In the genomic region with DNA sequence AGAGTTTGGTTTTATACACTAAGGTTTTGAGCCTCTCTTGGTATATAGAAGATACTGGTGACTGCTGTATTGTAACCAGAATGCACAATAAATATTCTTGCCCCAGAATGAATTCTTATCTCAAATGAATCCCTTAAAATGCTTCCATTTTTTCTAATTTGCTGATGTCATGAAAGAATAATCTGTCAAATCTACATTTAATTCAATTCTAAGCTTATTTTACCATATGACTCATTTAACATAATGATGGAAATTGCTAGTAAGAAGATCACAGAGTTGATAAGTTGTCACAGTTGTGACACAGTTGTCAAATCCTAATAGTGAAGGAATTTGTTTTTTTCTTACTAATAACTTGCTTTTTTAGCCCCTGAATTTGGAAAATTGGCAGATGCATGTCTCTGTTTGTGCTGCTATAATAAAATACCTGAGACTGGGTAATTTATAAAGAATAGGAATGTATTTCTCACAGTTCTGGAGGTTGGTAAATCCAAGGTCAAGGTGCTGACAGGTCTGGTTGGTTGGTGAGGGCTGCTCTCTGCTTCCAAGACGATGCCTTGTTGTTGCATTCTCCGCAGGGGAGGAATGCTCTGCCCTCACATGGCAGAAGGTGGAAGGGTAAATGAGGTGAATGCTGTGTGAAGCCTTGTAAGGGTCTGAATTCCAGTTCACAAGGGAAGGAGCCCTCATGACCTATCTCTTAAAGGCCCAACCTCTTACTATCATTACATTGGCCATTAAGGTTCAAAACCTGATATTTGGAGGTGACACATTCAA, we compare ENCODE assay signal across 20 cellular contexts. TPM values are rescaled to one million over a fixed set of nuclear protein-coding genes. Genes with fewer than 3 reads are reported as not detected.
A peak's percentile ranks its signal among the peaks of the same experiment; 100 is the strongest.
DNase-seq lines count a peak whose midpoint lies in the region; ATAC-seq, FAIRE-seq and TF ChIP-seq lines count a peak whose summit lies in the region.
"Had no signal": no experiment of that assay in that cellular context is flagged by ENCODE, and none has a peak within 500 bp of the region (broad histone marks: within the 10 kb centered on the region; RNA-seq: fewer than 3 reads in every experiment).

No MANE protein-coding gene starts in this region.

- H3K27me3 ChIP-seq in HepG2 (ENCODE audit: control insufficient read depth in 1 of 2, insufficient read depth in 2 of 2, low read length in 2 of 2) (no peaks in the 10 kb centered on the region), right lobe of liver (no peaks in the 10 kb centered on the region)

- no peak for FAIRE-seq in HepG2 (lab: Jason Lieb, UNC)
- FAIRE-seq: urothelium cell line had no signal

- no peak for TF ChIP-seq RAD21 in HepG2 (CRISPR knock-in tag; IDR thresholded peaks at IDR 0.05)

- H3K9me3 Mint-ChIP-seq in naive thymus-derived CD8-positive, alpha-beta T cell = no peaks in the 10 kb centered on the region
- no peaks in the 10 kb centered on the region for H3K9me3 Mint-ChIP-seq in T-helper 2 cell treated with Interferon-gamma antibody and Interleukin-4, amounts not matched to agents 5 μg/mL and 100 μg/mL, for 36 hours
- H3K9me3 Mint-ChIP-seq: effector memory CD8-positive, alpha-beta T cell had no signal

- no peak overlapping the region for H3K4me2 ChIP-seq in HepG2 (ENCODE audit: low read depth, low read length)

- DNase-seq in HepG2 (ENCODE audit: low spot score) = no peak
- DNase-seq in right lobe of liver = no peak
- DNase-seq in RPMI7951 (ENCODE audit: low read depth) = peak; percentile 8
- peak; percentile 37 for DNase-seq in fibroblast of mammary gland (ENCODE audit: low read depth)
- no peak for DNase-seq in AG08396 (ENCODE audit: low spot score)
- DNase-seq in naive thymus-derived CD8-positive, alpha-beta T cell = no peak
- no peak for DNase-seq in T-helper 2 cell treated with Interferon-gamma antibody and Interleukin-4, amounts not matched to agents 5 μg/mL and 100 μg/mL, for 36 hours (ENCODE audit: low spot score)
- DNase-seq: activated CD8-positive, alpha-beta memory T cell treated with anti-CD3 and anti-CD28 coated beads, Interleukin-2, amount 10 ng/mL, durations not matched to agents 7 days and 5 days; activated gamma-delta T cell; aorta; effector memory CD8-positive, alpha-beta T cell; NCI-H1105; Right ventricle myocardium superior; stimulated activated CD4-positive, alpha-beta T cell treated with anti-CD3 and anti-CD28 coated beads, Interleukin-2, amount 100 ng/mL, for 48 hours; T1000 had no signal

- intact Hi-C loops in HepG2 (cut with micrococcal nuclease; ENCODE audit: unreplicated experiment) = no loop called here
- intact Hi-C loops in right lobe of liver (cut with DNase I) = no loop called here

- TF ChIP-seq POLR2A in HepG2 (IDR thresholded peaks at IDR 0.05; ENCODE audit: insufficient read depth in 1 of 2, low read depth in 2 of 2, low read length in 2 of 2) (no peak), right lobe of liver (IDR thresholded peaks at IDR 0.05) (no peak)

- H3K9me3 ChIP-seq in HepG2 (ENCODE audit: low read length) (no peaks in the 10 kb centered on the region), right lobe of liver (no peaks in the 10 kb centered on the region)

- no peaks in the 10 kb centered on the region for H3K4me1 Mint-ChIP-seq in naive thymus-derived CD8-positive, alpha-beta T cell
- no peaks in the 10 kb centered on the region for H3K4me1 Mint-ChIP-seq in T-helper 2 cell treated with Interferon-gamma antibody and Interleukin-4, amounts not matched to agents 5 μg/mL and 100 μg/mL, for 36 hours (ENCODE audit: low read depth)
- H3K4me1 Mint-ChIP-seq: activated CD8-positive, alpha-beta memory T cell treated with anti-CD3 and anti-CD28 coated beads, Interleukin-2, amount 10 ng/mL, durations not matched to agents 7 days and 5 days had no signal

- no peak for TF ChIP-seq EP300 in HepG2 (IDR thresholded peaks at IDR 0.05; ENCODE audit: low read depth in 2 of 2, low read length in 2 of 2)
- no peak for TF ChIP-seq EP300 in HepG2 (CRISPR knock-in tag; IDR thresholded peaks at IDR 0.05; ENCODE audit: borderline replicate concordance)

- H3K27ac Mint-ChIP-seq in naive thymus-derived CD8-positive, alpha-beta T cell = no peak overlapping the region
- H3K27ac Mint-ChIP-seq in T-helper 2 cell treated with Interferon-gamma antibody and Interleukin-4, amounts not matched to agents 5 μg/mL and 100 μg/mL, for 36 hours = no peak overlapping the region
- H3K27ac Mint-ChIP-seq: activated CD8-positive, alpha-beta memory T cell treated with anti-CD3 and anti-CD28 coated beads, Interleukin-2, amount 10 ng/mL, durations not matched to agents 7 days and 5 days; effector memory CD8-positive, alpha-beta T cell had no signal

- no peaks in the 10 kb centered on the region for H3K4me1 ChIP-seq in HepG2 (ENCODE audit: insufficient read depth, low read length)
- H3K4me1 ChIP-seq in right lobe of liver = no peaks in the 10 kb centered on the region

- H3K79me2 ChIP-seq in HepG2 (ENCODE audit: insufficient read depth, low read length) = no peaks in the 10 kb centered on the region

- H4K20me1 ChIP-seq in HepG2 (ENCODE audit: insufficient read depth, low read length) = no peaks in the 10 kb centered on the region

- H3K36me3 ChIP-seq in HepG2 (replicated peaks in 1 of 2; ENCODE audit: control insufficient read depth in 1 of 2, insufficient read depth in 2 of 2, low read length in 2 of 2) = no peaks in the 10 kb centered on the region
- H3K36me3 ChIP-seq in right lobe of liver = no peaks in the 10 kb centered on the region

- no peak overlapping the region for H3K9ac ChIP-seq in HepG2 (ENCODE audit: insufficient read depth, low read depth, low read length)

- POLR2A ChIA-PET in HepG2 (lab: Yijun Ruan, JAX) = no interaction called here
- POLR2A ChIA-PET in naive thymus-derived CD8-positive, alpha-beta T cell (lab: Charles Lee) = no interaction called here

- 44% methylated on average over 2 of the region's 2 CpGs for WGBS in HepG2 (ENCODE audit: low lambda C conversion rate)
- 70% methylated on average over 2 of the region's 2 CpGs for WGBS in right lobe of liver (ENCODE audit: insufficient coverage, low coverage, low lambda C conversion rate, missing lambda C conversion rate)

- TF ChIP-seq CTCF in HepG2 (CRISPR knock-in tag; IDR thresholded peaks at IDR 0.05) (peak; percentile 28; the same call in 1 of the 2 replicates), right lobe of liver (IDR thresholded peaks at IDR 0.05) (no peak), fibroblast of mammary gland (conservative IDR thresholded peaks at IDR 0.05; ENCODE audit: control insufficient read depth, insufficient read depth, low read depth, low read length) (peak; percentile 35)

- H3K36me3 Mint-ChIP-seq in naive thymus-derived CD8-positive, alpha-beta T cell = no peaks in the 10 kb centered on the region
- no peaks in the 10 kb centered on the region for H3K36me3 Mint-ChIP-seq in T-helper 2 cell treated with Interferon-gamma antibody and Interleukin-4, amounts not matched to agents 5 μg/mL and 100 μg/mL, for 36 hours (ENCODE audit: low read depth)
- H3K36me3 Mint-ChIP-seq: activated CD8-positive, alpha-beta memory T cell treated with anti-CD3 and anti-CD28 coated beads, Interleukin-2, amount 10 ng/mL, durations not matched to agents 7 days and 5 days had no signal

- peaks cover 4 to 26% (median 7%) of the 10 kb centered on the region in 5 donors for H3K27me3 Mint-ChIP-seq in naive thymus-derived CD8-positive, alpha-beta T cell
- H3K27me3 Mint-ChIP-seq in T-helper 2 cell treated with Interferon-gamma antibody and Interleukin-4, amounts not matched to agents 5 μg/mL and 100 μg/mL, for 36 hours (ENCODE audit: low read depth) = peaks cover 9% of the 10 kb centered on the region

- in situ Hi-C loops in HepG2 (cut with HindIII; ENCODE audit: extremely low pct_ligation_motif_present, low pct_unique_long_range_greater_than_20kb) = no loop called here

- BruUV-seq in HepG2 (replicated peaks; lab: Mats Ljungman, UMichigan) = no TSS peak

- H3K27ac ChIP-seq in HepG2 (ENCODE audit: extremely low read length, insufficient read depth, low read length) = no peak overlapping the region
- no peak overlapping the region for H3K27ac ChIP-seq in right lobe of liver

- ATAC-seq in HepG2 (no peak; the same call in 2 of the 3 replicates), right lobe of liver (no peak), GM18858 (IDR thresholded peaks at IDR 0.05; ENCODE audit: unreplicated experiment) (no peak)
- no peak for ATAC-seq in naive thymus-derived CD8-positive, alpha-beta T cell
- ATAC-seq: activated CD8-positive, alpha-beta memory T cell treated with anti-CD3 and anti-CD28 coated beads, Interleukin-2, amount 10 ng/mL, durations not matched to agents 7 days and 5 days; effector memory CD8-positive, alpha-beta T cell; left lobe of liver had no signal

- H3K4me3 Mint-ChIP-seq in naive thymus-derived CD8-positive, alpha-beta T cell = no peak overlapping the region
- H3K4me3 Mint-ChIP-seq in T-helper 2 cell treated with Interferon-gamma antibody and Interleukin-4, amounts not matched to agents 5 μg/mL and 100 μg/mL, for 36 hours = no peak overlapping the region
- H3K4me3 Mint-ChIP-seq: activated CD8-positive, alpha-beta memory T cell treated with anti-CD3 and anti-CD28 coated beads, Interleukin-2, amount 10 ng/mL, durations not matched to agents 7 days and 5 days; effector memory CD8-positive, alpha-beta T cell had no signal

- no peak overlapping the region for H2AFZ ChIP-seq in HepG2 (ENCODE audit: low read length)

- no peak overlapping the region for H3K4me3 ChIP-seq in HepG2 (replicated peaks in 1 of 3; ENCODE audit: insufficient read depth in 1 of 3, low read depth in 2 of 3, low read length in 3 of 3)
- H3K4me3 ChIP-seq in right lobe of liver = no peak overlapping the region
- H3K4me3 ChIP-seq in fibroblast of mammary gland (ENCODE audit: control insufficient read depth, low read depth, low read length) = no peak overlapping the region

- CTCF ChIA-PET in HepG2 (lab: Yijun Ruan, JAX; ENCODE audit: low intra/inter-chr PET ratio, low total read pairs) = no interaction called here

RNA-seq across cellular contexts. Expression of a gene that starts 4.7 kb away (rescaled TPM):
- total RNA-seq in HepG2 (2016; rRNA removed; fragmentation: Illumina TruSeq; extraction: Trizol) (not detected in 2 replicates), right lobe of liver (not detected)
- total RNA-seq in HepG2 (2016; cell fraction: cytosol; rRNA removed; fragmentation: Illumina TruSeq; extraction: Trizol; ENCODE audit: low read depth) = 0.10 TPM in 1 of 2 replicates, not detected in the other
- not detected in 2 replicates for total RNA-seq in HepG2 (2016; cell fraction: insoluble cytoplasmic fraction; rRNA removed; fragmentation: Illumina TruSeq; extraction: Trizol)
- not detected in 2 replicates for total RNA-seq in HepG2 (2016; cell fraction: membrane; rRNA removed; fragmentation: Illumina TruSeq; extraction: Trizol)
- total RNA-seq in HepG2 (2016; cell fraction: nucleus; rRNA removed; fragmentation: Illumina TruSeq; extraction: Trizol) = not detected in 2 replicates
- polyA plus RNA-seq in HepG2 (2011; rRNA removed) = 0.05 and 0.12 TPM in 2 replicates
- not detected in 2 replicates for polyA plus RNA-seq in HepG2 (2011; cell fraction: cytosol; rRNA removed)
- 0.10 TPM in 2 replicates for polyA plus RNA-seq in HepG2 (2011; cell fraction: nucleus; rRNA removed)
- 0.05 and 0.08 TPM in 2 replicates for polyA plus RNA-seq in HepG2 (2012)
- not detected in 2 replicates for polyA plus RNA-seq in HepG2 (2016; cell fraction: cytosol; fragmentation: Illumina TruSeq; extraction: Trizol; ENCODE audit: low read depth)
- not detected in 2 replicates for polyA plus RNA-seq in HepG2 (2016; cell fraction: insoluble cytoplasmic fraction; fragmentation: Illumina TruSeq; extraction: Trizol; ENCODE audit: low read depth)
- polyA plus RNA-seq in HepG2 (2016; cell fraction: membrane; fragmentation: Illumina TruSeq; extraction: Trizol; ENCODE audit: low read depth) = not detected in 2 replicates
- polyA plus RNA-seq in HepG2 (2016; cell fraction: nucleus; fragmentation: Illumina TruSeq; extraction: Trizol; ENCODE audit: insufficient read depth, low read depth) = not detected in 2 replicates
- polyA minus RNA-seq in HepG2 (2011; rRNA and poly(A)+ RNA removed; ENCODE audit: low replicate concordance) = not detected in 2 replicates
- polyA minus RNA-seq in HepG2 (2011; cell fraction: cytosol; rRNA and poly(A)+ RNA removed) = not detected in 2 replicates
- polyA minus RNA-seq in HepG2 (2011; cell fraction: nucleus; rRNA and poly(A)+ RNA removed) = 0.26 TPM in 1 of 2 replicates, not detected in the other
- total RNA-seq in RPMI7951 (2014; rRNA removed; shearing (Covaris generic)) = not detected in 2 replicates
- total RNA-seq in naive thymus-derived CD8-positive, alpha-beta T cell = under 1 TPM in 1 of 2 experiments, not detected in 1; 0.26 TPM
- polyA plus RNA-seq in naive thymus-derived CD8-positive, alpha-beta T cell = under 1 TPM in 1 of 3 donors, not detected in 2; 0.05 TPM
- total RNA-seq: activated CD8-positive, alpha-beta memory T cell treated with anti-CD3 and anti-CD28 coated beads, Interleukin-2, amount 10 ng/mL, durations not matched to agents 7 days and 5 days; G401; H4; left lobe of liver had no signal

RNA-seq across cellular contexts. Expression of a gene that starts 27.0 kb away (rescaled TPM):
- 15.8 and 22.8 TPM in 2 replicates for total RNA-seq in HepG2 (2016; rRNA removed; fragmentation: Illumina TruSeq; extraction: Trizol)
- total RNA-seq in HepG2 (2016; cell fraction: cytosol; rRNA removed; fragmentation: Illumina TruSeq; extraction: Trizol; ENCODE audit: low read depth) = 4.7 and 5.9 TPM in 2 replicates
- 15.4 and 23.4 TPM in 2 replicates for total RNA-seq in HepG2 (2016; cell fraction: insoluble cytoplasmic fraction; rRNA removed; fragmentation: Illumina TruSeq; extraction: Trizol)
- 11.1 and 13.3 TPM in 2 replicates for total RNA-seq in HepG2 (2016; cell fraction: membrane; rRNA removed; fragmentation: Illumina TruSeq; extraction: Trizol)
- 9.0 and 9.6 TPM in 2 replicates for total RNA-seq in HepG2 (2016; cell fraction: nucleus; rRNA removed; fragmentation: Illumina TruSeq; extraction: Trizol)
- polyA plus RNA-seq in HepG2 (2011; rRNA removed) = 11.1 and 15.8 TPM in 2 replicates
- 6.9 and 10.4 TPM in 2 replicates for polyA plus RNA-seq in HepG2 (2011; cell fraction: cytosol; rRNA removed)
- 4.9 and 6.7 TPM in 2 replicates for polyA plus RNA-seq in HepG2 (2011; cell fraction: nucleus; rRNA removed)
- polyA plus RNA-seq in HepG2 (2012) = 11.8 and 14.7 TPM in 2 replicates
- polyA plus RNA-seq in HepG2 (2016; cell fraction: cytosol; fragmentation: Illumina TruSeq; extraction: Trizol; ENCODE audit: low read depth) = 5.2 and 6.9 TPM in 2 replicates
- polyA plus RNA-seq in HepG2 (2016; cell fraction: insoluble cytoplasmic fraction; fragmentation: Illumina TruSeq; extraction: Trizol; ENCODE audit: low read depth) = 20.8 and 23.9 TPM in 2 replicates
- 9.4 and 9.8 TPM in 2 replicates for polyA plus RNA-seq in HepG2 (2016; cell fraction: membrane; fragmentation: Illumina TruSeq; extraction: Trizol; ENCODE audit: low read depth)
- 10.5 and 12.2 TPM in 2 replicates for polyA plus RNA-seq in HepG2 (2016; cell fraction: nucleus; fragmentation: Illumina TruSeq; extraction: Trizol; ENCODE audit: insufficient read depth, low read depth)
- 4.6 and 5.8 TPM in 2 replicates for polyA minus RNA-seq in HepG2 (2011; rRNA and poly(A)+ RNA removed; ENCODE audit: low replicate concordance)
- polyA minus RNA-seq in HepG2 (2011; cell fraction: cytosol; rRNA and poly(A)+ RNA removed) = 4.8 and 7.3 TPM in 2 replicates
- 8.2 and 9.3 TPM in 2 replicates for polyA minus RNA-seq in HepG2 (2011; cell fraction: nucleus; rRNA and poly(A)+ RNA removed)
- total RNA-seq in right lobe of liver = 10 to 100 TPM; 14.6 to 27.1 (median 17.2) TPM
- 18.7 and 25.7 TPM in 2 replicates for total RNA-seq in RPMI7951 (2014; rRNA removed; shearing (Covaris generic))
- 10 to 100 TPM; 28.9 to 30.1 TPM for total RNA-seq in naive thymus-derived CD8-positive, alpha-beta T cell
- polyA plus RNA-seq in naive thymus-derived CD8-positive, alpha-beta T cell = 10 to 100 TPM; 51.3 to 68.2 (median 51.8) TPM

Comparison
In these comparisons a context has a peak if more than half of its experiments do, and no peak if none do; other contexts are left out.
1. CTCF ChIP-seq: peak in HepG2 (single experiment) and fibroblast of mammary gland (single experiment); none in right lobe of liver (0 of 4).
2. DNase-seq: peak in RPMI7951 (single experiment) and fibroblast of mammary gland (single experiment); none in HepG2 (single experiment), right lobe of liver (0 of 3), AG08396 (single experiment), naive thymus-derived CD8-positive, alpha-beta T cell (0 of 10) and T-helper 2 cell treated with Interferon-gamma antibody and Interleukin-4, amounts not matched to agents 5 μg/mL and 100 μg/mL, for 36 hours (single experiment).